25 cellular contexts compared by ENCODE assay signal in genomic region chrX:108121291-108121690, GRCh38. TPM values are rescaled to one million over a fixed set of nuclear protein-coding genes. Genes with fewer than 3 reads are reported as not detected.
DNase-seq lines count a peak whose midpoint lies in the region; ATAC-seq and TF ChIP-seq lines count a peak whose summit lies in the region.
"Had no signal": no experiment of that assay in that cellular context is flagged by ENCODE, and none has a peak within 500 bp of the region (broad histone marks: within the 10 kb centered on the region; RNA-seq: fewer than 3 reads in every experiment).

No MANE protein-coding gene starts in this region.

- peaks cover under 1% of the 10 kb centered on the region for H3K36me3 Mint-ChIP-seq in MCF 10A (ENCODE audit: insufficient read depth, unreplicated experiment)

- H3K9me3 ChIP-seq in mammary epithelial cell (replicated peaks; ENCODE audit: insufficient read depth, low read length) (no peaks in the 10 kb centered on the region), heart right ventricle (no peaks in the 10 kb centered on the region), left lung (no peaks in the 10 kb centered on the region), thyroid gland (no peaks in the 10 kb centered on the region)
- H3K9me3 ChIP-seq: Caco-2, HAP-1 had no signal

- TF ChIP-seq POLR2A in thyroid gland (IDR thresholded peaks at IDR 0.05) (no peak), erythroblast (IDR thresholded peaks at IDR 0.05; ENCODE audit: low read length) (no peak)

- in situ Hi-C loops in mammary epithelial cell (cut with MboI; ENCODE audit: low sequenced_read_pairs in 2 of 2): no loop called here

- CTCF ChIA-PET in MCF 10A (lab: Yijun Ruan, JAX): interaction anchor here (0.6 to 2.7 kb wide), 3 partner anchors 10 to 29 kb away, joined by 3 to 9 read pairs (median 4); partner anchors contain the start of genes ATG4A and PSMD10
- CTCF ChIA-PET in mammary epithelial cell (lab: Charles Lee; ENCODE audit: low non-redundant PET): no interaction called here

- no peak for DNase-seq in MCF 10A (ENCODE audit: unreplicated experiment)
- DNase-seq in mammary epithelial cell: no peak
- DNase-seq in heart right ventricle: peak in 1 of 2 donors; percentile 6
- DNase-seq in left lung: no peak
- DNase-seq in thyroid gland: peak; percentile 2 to 6
- DNase-seq in erythroblast (lab: John Stamatoyannopoulos, UW): no peak
- no peak for DNase-seq in Kasumi-1 (lab: John Stamatoyannopoulos, UW)
- no peak for DNase-seq in NCI-H1417 (lab: John Stamatoyannopoulos, UW)
- DNase-seq: Caco-2; CD8-positive, alpha-beta T cell; Karpas-422; NCI-H1105 treated with DMSO at 0.1 percent for 48 hours; NCI-H1694; NCI-H2029 treated with DMSO at 0.1 percent for 48 hours; NCI-H2227 treated with DMSO at 0.1 percent for 48 hours; NCI-H526 treated with DMSO at 0.1 percent for 48 hours; PC-9; RPMI8226; SHP77 treated with DMSO at 0.1 percent for 48 hours had no signal

- dilution Hi-C loops in mammary epithelial cell (cut with HindIII; ENCODE audit: low sequenced_read_pairs): no loop called here

- H3K36me3 ChIP-seq in mammary epithelial cell (ENCODE audit: insufficient read depth, low read length) (no peaks in the 10 kb centered on the region), heart right ventricle (peaks cover 0 to 4% (median 0%) of the 10 kb centered on the region in 9 donors), left lung (no peaks in the 10 kb centered on the region), thyroid gland (no peaks in the 10 kb centered on the region)
- H3K36me3 ChIP-seq: HAP-1 had no signal

- ATAC-seq in heart right ventricle (peak in 7 of 8 donors; percentile 30 to 84 (median 56)), left lung (peak; percentile 58)
- ATAC-seq: CD8-positive, alpha-beta T cell; GM23338 had no signal

- no peak for TF ChIP-seq CTCF in MCF 10A (IDR thresholded peaks at IDR 0.05; ENCODE audit: unreplicated experiment)
- TF ChIP-seq CTCF in mammary epithelial cell (conservative IDR thresholded peaks at IDR 0.05 in 1 of 2, IDR thresholded peaks at IDR 0.05 in 1 of 2; ENCODE audit: extremely low read depth in 1 of 2, insufficient read depth in 1 of 2, low read depth in 1 of 2, low read length in 2 of 2): no peak
- no peak for TF ChIP-seq CTCF in heart right ventricle (IDR thresholded peaks at IDR 0.05)
- no peak for TF ChIP-seq CTCF in left lung (IDR thresholded peaks at IDR 0.05)
- no peak for TF ChIP-seq CTCF in thyroid gland (IDR thresholded peaks at IDR 0.05)

- no peaks in the 10 kb centered on the region for H4K20me1 ChIP-seq in mammary epithelial cell (ENCODE audit: insufficient read depth, low read length)

- H3K79me2 ChIP-seq in mammary epithelial cell (ENCODE audit: insufficient read depth, low read length): no peaks in the 10 kb centered on the region

- H2AFZ ChIP-seq in mammary epithelial cell (ENCODE audit: low read depth, low read length): no peak overlapping the region
- H2AFZ ChIP-seq: GM23338, PC-9 had no signal

- no peak overlapping the region for H3K4me3 Mint-ChIP-seq in MCF 10A (ENCODE audit: unreplicated experiment)
- H3K4me3 Mint-ChIP-seq: B cell; CD8-positive, alpha-beta T cell; GM23338 had no signal

- BruUV-seq in MCF 10A (replicated peaks; lab: Mats Ljungman, UMichigan): no TSS peak
- no TSS peak for BruUV-seq in mammary epithelial cell (replicated peaks; lab: Mats Ljungman, UMichigan)

- no peak overlapping the region for H3K4me2 ChIP-seq in mammary epithelial cell (ENCODE audit: insufficient read depth, low read depth, low read length)
- H3K4me2 ChIP-seq: GM23338, PC-9 had no signal

- no peaks in the 10 kb centered on the region for H3K9me3 Mint-ChIP-seq in MCF 10A (ENCODE audit: unreplicated experiment)
- H3K9me3 Mint-ChIP-seq: CD8-positive, alpha-beta T cell; GM23338 had no signal

- peaks cover 22% of the 10 kb centered on the region for H3K4me1 ChIP-seq in mammary epithelial cell (ENCODE audit: insufficient read depth, low read length)
- H3K4me1 ChIP-seq in heart right ventricle: peaks cover 0 to 67% (median 10%) of the 10 kb centered on the region in 9 donors
- H3K4me1 ChIP-seq in left lung: no peaks in the 10 kb centered on the region
- H3K4me1 ChIP-seq in thyroid gland: peaks cover 4 to 18% of the 10 kb centered on the region in 2 donors
- H3K4me1 ChIP-seq: Caco-2 had no signal

- H3K4me3 ChIP-seq in mammary epithelial cell (replicated peaks in 1 of 3; ENCODE audit: insufficient read depth in 1 of 3, low read depth in 2 of 3, low read length in 3 of 3): no peak overlapping the region
- H3K4me3 ChIP-seq in heart right ventricle: no peak overlapping the region
- no peak overlapping the region for H3K4me3 ChIP-seq in left lung
- no peak overlapping the region for H3K4me3 ChIP-seq in thyroid gland (replicated peaks in 1 of 3)
- H3K4me3 ChIP-seq: GM23338, HAP-1, PC-9 had no signal

- intact Hi-C loops in MCF 10A (cut with micrococcal nuclease) (no loop called here), mammary epithelial cell (cut with micrococcal nuclease) (no loop called here), heart right ventricle (cut with DNase I) (no loop called here), left lung (cut with DNase I) (no loop called here), thyroid gland (cut with DNase I) (no loop called here)

- no peak overlapping the region for H3K27ac ChIP-seq in mammary epithelial cell (ENCODE audit: insufficient read depth, low read depth, low read length)
- peak overlapping the region in 4 of 10 donors; percentile 22 to 39 (median 35) for H3K27ac ChIP-seq in heart right ventricle
- H3K27ac ChIP-seq in left lung: no peak overlapping the region
- no peak overlapping the region for H3K27ac ChIP-seq in thyroid gland
- H3K27ac ChIP-seq: 22Rv1, C4-2B, HL-60, PC-9 had no signal

- no peak overlapping the region for H3K9ac ChIP-seq in mammary epithelial cell (ENCODE audit: insufficient read depth, low read length)

- H3K27ac Mint-ChIP-seq in MCF 10A (ENCODE audit: low read depth, unreplicated experiment): peak overlapping the region; percentile 92
- H3K27ac Mint-ChIP-seq: B cell; CD8-positive, alpha-beta T cell; GM23338 had no signal

- POLR2A ChIA-PET in MCF 10A (lab: Yijun Ruan, JAX): interaction anchor here (0.6 to 4.5 kb wide), 3 partner anchors 21 to 38 kb away, joined by 3 to 61 read pairs (median 4); partner anchors contain the start of genes ATG4A and PSMD10

- WGBS in mammary epithelial cell (ENCODE audit: low coverage, missing lambda C conversion rate): 71% methylated on average over 2 of the region's 3 CpGs
- WGBS in heart right ventricle, 2 donors: 12 to 23% methylated on average over 3 of the region's 3 CpGs
- WGBS in thyroid gland, 2 donors: 17 to 27% methylated on average over 3 of the region's 3 CpGs

- H3K27me3 ChIP-seq in mammary epithelial cell (ENCODE audit: insufficient read depth, low read length) (no peaks in the 10 kb centered on the region), heart right ventricle (peaks cover 0 to 15% (median 0%) of the 10 kb centered on the region in 7 donors), left lung (peaks cover 0 to 2% of the 10 kb centered on the region in 2 donors), thyroid gland (no peaks in the 10 kb centered on the region)

- peaks cover 17% of the 10 kb centered on the region for H3K4me1 Mint-ChIP-seq in MCF 10A (ENCODE audit: insufficient read depth, unreplicated experiment)
- H3K4me1 Mint-ChIP-seq: B cell had no signal

- H3K27me3 Mint-ChIP-seq in MCF 10A (ENCODE audit: insufficient read depth, unreplicated experiment): peaks cover 92% of the 10 kb centered on the region
- H3K27me3 Mint-ChIP-seq: B cell had no signal

RNA-seq across cellular contexts. Expression of gene ATG4A, which starts 29.7 kb away (rescaled TPM):
- total RNA-seq in MCF 10A (2022) (7.3 and 11.7 TPM in 2 replicates), mammary epithelial cell (10 to 100 TPM; 10.1 to 19.0 TPM), heart right ventricle (10 to 100 TPM; 13.1 to 20.5 (median 17.3) TPM), left lung (10 to 100 TPM; 18.4 TPM), thyroid gland (10 to 100 TPM; 12.4 to 25.0 (median 18.8) TPM)
- polyA plus RNA-seq in mammary epithelial cell (10.6 TPM), heart right ventricle (10 to 100 TPM; 13.4 to 14.2 TPM)
- 8.3 TPM for polyA minus RNA-seq in mammary epithelial cell

RNA-seq across cellular contexts. Expression of gene PSMD10, which starts 29.9 kb away (rescaled TPM):
- total RNA-seq in MCF 10A (2022): 52.6 and 80.8 TPM in 2 replicates
- 10 to 100 TPM; 44.3 to 69.0 TPM for total RNA-seq in mammary epithelial cell
- polyA plus RNA-seq in mammary epithelial cell: 64.5 TPM
- 13.8 TPM for polyA minus RNA-seq in mammary epithelial cell
- 10 to 100 TPM; 16.5 to 27.0 (median 21.2) TPM for total RNA-seq in heart right ventricle
- 10 to 100 TPM; 13.9 to 28.0 TPM for polyA plus RNA-seq in heart right ventricle
- 10 to 100 TPM; 44.8 to 45.5 TPM for total RNA-seq in left lung
- total RNA-seq in thyroid gland: 10 to 100 TPM; 43.6 to 45.6 (median 44.2) TPM

Comparison
In these comparisons a context has a peak if more than half of its experiments do, and no peak if none do; other contexts are left out.
1. DNase-seq: peak in thyroid gland (2 of 2); none in MCF 10A (single experiment), mammary epithelial cell (single experiment), left lung (0 of 2), erythroblast (0 of 2), Kasumi-1 (0 of 2) and NCI-H1417 (0 of 3).